In genomic region chr9:126689027-126689825, GRCh38 we compare ENCODE assay signal across 34 cellular contexts.
"Had no signal": no experiment of that assay in that cellular context is flagged by ENCODE, and none has a peak within 500 bp of the region (broad histone marks: within the 10 kb centered on the region; RNA-seq: fewer than 3 reads in every experiment).

No MANE protein-coding gene starts in this region.

- H3K4me3 ChIP-seq: ascending aorta, cardiac muscle cell, coronary artery, gastrocnemius medialis, lung, pancreas, prostate gland, skin epidermis, uterus had no signal

- H3K4me1 ChIP-seq: ascending aorta, gastrocnemius medialis, pancreas, prostate gland, uterus had no signal

- H3K27ac ChIP-seq: ascending aorta, cardiac muscle cell, coronary artery, gastrocnemius medialis, pancreas, prostate gland, skin epidermis, uterus, WERI-Rb-1 had no signal

- ATAC-seq: activated CD4-positive, CD25-positive, alpha-beta regulatory T cell treated with anti-CD3 and anti-CD28 coated beads, Interleukin-2, amount 50 U/mL, for 24 hours; gastrocnemius medialis; left lobe of liver; sciatic nerve; stimulated activated naive CD8-positive, alpha-beta T cell treated with anti-CD3 and anti-CD28 coated beads, Interleukin-15, Interleukin-2, amounts not matched to agents 100 U/mL and 50 U/mL, for 24 hours had no signal

- H3K27me3 ChIP-seq: ascending aorta, pancreas had no signal

- H3K9me3 ChIP-seq: ascending aorta, gastrocnemius medialis, pancreas, prostate gland, uterus had no signal

- H3K36me3 ChIP-seq: ascending aorta, cardiac muscle cell, gastrocnemius medialis, pancreas, prostate gland, uterus, WERI-Rb-1 had no signal

- DNase-seq: activated CD4-positive, alpha-beta T cell treated with anti-CD3 and anti-CD28 coated beads for 48 hours; activated CD4-positive, alpha-beta T cell treated with anti-CD3 and anti-CD28 coated beads, Interleukin-2, amount 50 U/mL, for 48 hours; activated CD8-positive, alpha-beta memory T cell treated with anti-CD3 and anti-CD28 coated beads for 24 hours; activated effector memory CD4-positive, alpha-beta T cell treated with Interleukin-2 at 50 U/mL for 16 hours; activated naive CD4-positive, alpha-beta T cell treated with Interleukin-2 at 50 U/mL for 16 hours; activated naive CD8-positive, alpha-beta T cell treated with anti-CD3 and anti-CD28 coated beads, Interleukin-2, amount 10 ng/mL, durations not matched to agents 7 days and 5 days; cerebellar nuclear complex; effector memory CD8-positive, alpha-beta T cell; erythroblast; gastrocnemius medialis; glutamatergic neuron; hypothalamus; immature natural killer cell; kidney; mesendoderm; nephron progenitor cell; nucleus accumbens; retina; stimulated activated CD4-positive, alpha-beta T cell treated with anti-CD3 and anti-CD28 coated beads, Interleukin-12 subunit alpha, Interleukin-12 subunit beta, amount 100 ng/mL, for 4 hours; stimulated activated CD4-positive, alpha-beta T cell treated with anti-CD3 and anti-CD28 coated beads, Interleukin-4, amount 100 ng/mL, for 1 hour; stimulated activated naive CD8-positive, alpha-beta T cell treated with anti-CD3 and anti-CD28 coated beads, Interleukin-15, Interleukin-2, amounts not matched to agents 100 U/mL and 50 U/mL, for 24 hours; T-helper 9 cell; uterus; WERI-Rb-1 had no signal
